10 cellular contexts compared by ENCODE assay signal in genomic region chr2:27888790-27889189, GRCh38. TPM values are rescaled to one million over a fixed set of nuclear protein-coding genes. Genes with fewer than 3 reads are reported as not detected.
DNase-seq lines count a peak whose midpoint lies in the region; TF ChIP-seq lines count a peak whose summit lies in the region.
"Had no signal": no experiment of that assay in that cellular context is flagged by ENCODE, and none has a peak within 500 bp of the region (broad histone marks: within the 10 kb centered on the region; RNA-seq: fewer than 3 reads in every experiment).

No MANE protein-coding gene starts in this region.

- no peaks in the 10 kb centered on the region for H3K36me3 ChIP-seq in SK-N-SH (replicated peaks in 1 of 2; ENCODE audit: control insufficient read depth in 1 of 2, insufficient read depth in 2 of 2, low read length in 1 of 2)
- no peaks in the 10 kb centered on the region for H3K36me3 ChIP-seq in skeletal muscle satellite cell (ENCODE audit: insufficient read depth, low read length)

- TF ChIP-seq RAD21 in SK-N-SH (IDR thresholded peaks at IDR 0.05; ENCODE audit: low read length), result no peak

- DNase-seq in EH (ENCODE audit: low read depth) (peak; percentile 90), SK-N-SH (no peak), fibroblast of mammary gland (ENCODE audit: low read depth) (peak; percentile 20), DMS53 treated with DMSO at 0.1 percent for 48 hours (lab: John Stamatoyannopoulos, UW; ENCODE audit: unreplicated experiment) (no peak), NCI-H1048 (lab: John Stamatoyannopoulos, UW) (no peak), cerebellar cortex (ENCODE audit: low spot score) (no peak)
- DNase-seq: activated naive CD4-positive, alpha-beta T cell treated with anti-CD3 and anti-CD28 coated beads for 36 hours; stimulated activated CD4-positive, alpha-beta T cell treated with anti-CD3 and anti-CD28 coated beads, Interleukin-12 subunit alpha, Interleukin-12 subunit beta, amount 100 ng/mL, for 4 hours; trophoblast cell had no signal

- peak overlapping the region; percentile 93 for H3K4me2 ChIP-seq in SK-N-SH
- peak overlapping the region; percentile 83 for H3K4me2 ChIP-seq in skeletal muscle satellite cell (ENCODE audit: low read length)

- H2AFZ ChIP-seq in SK-N-SH (ENCODE audit: low read depth), result no peak overlapping the region

- TF ChIP-seq EP300 in SK-N-SH (IDR thresholded peaks at IDR 0.05; ENCODE audit: borderline replicate concordance in 1 of 2, low read depth in 1 of 2, low read length in 1 of 2), result 0 out of 4 replicates have a peak, but pooled peaks of 1 of the 2 experiments have one; percentile 25

- peak overlapping the region; percentile 7 to 93; a peak in 3 of 4 replicates for H3K27ac ChIP-seq in SK-N-SH (ENCODE audit: low read depth in 2 of 2, low read length in 1 of 2)

- CTCF ChIA-PET in SK-N-SH (lab: Yijun Ruan, JAX), result interaction anchor here (1.6 to 2.1 kb wide), 2 partner anchors 16 to 205 kb away, joined by 3 to 4 read pairs; no protein-coding TSS in a partner anchor

- H3K27me3 ChIP-seq in SK-N-SH (ENCODE audit: insufficient read depth), result no peaks in the 10 kb centered on the region
- no peaks in the 10 kb centered on the region for H3K27me3 ChIP-seq in skeletal muscle satellite cell (ENCODE audit: control insufficient read depth, insufficient read depth, low read length)

- WGBS in SK-N-SH (ENCODE audit: low lambda C conversion rate), result 35% methylated on average over 3 of the region's 3 CpGs

- H3K9me2 ChIP-seq in SK-N-SH, result no peaks in the 10 kb centered on the region

- H3K9ac ChIP-seq in SK-N-SH, result peak overlapping the region; percentile 82
- H3K9ac ChIP-seq in skeletal muscle satellite cell (ENCODE audit: low read depth, low read length), result peak overlapping the region; percentile 97

- H3K79me2 ChIP-seq in SK-N-SH (ENCODE audit: insufficient read depth), result peaks cover 22% of the 10 kb centered on the region

- POLR2A ChIA-PET in SK-N-SH (lab: Yijun Ruan, JAX), result no interaction called here

- TF ChIP-seq CTCF in SK-N-SH (IDR thresholded peaks at IDR 0.05) (no peak), fibroblast of mammary gland (conservative IDR thresholded peaks at IDR 0.05; ENCODE audit: control insufficient read depth, insufficient read depth, low read depth, low read length) (no peak)

- peak overlapping the region; percentile 78 to 100; a peak in 3 of 4 replicates for H3K4me3 ChIP-seq in SK-N-SH (ENCODE audit: low read depth in 2 of 2, low read length in 1 of 2)
- no peak overlapping the region for H3K4me3 ChIP-seq in fibroblast of mammary gland (ENCODE audit: control insufficient read depth, low read depth, low read length)
- peak overlapping the region; percentile 99 for H3K4me3 ChIP-seq in skeletal muscle satellite cell (ENCODE audit: low read length)

- H3K9me3 ChIP-seq in SK-N-SH (no peaks in the 10 kb centered on the region), skeletal muscle satellite cell (replicated peaks; ENCODE audit: low read length) (no peaks in the 10 kb centered on the region)

- peaks cover 35% of the 10 kb centered on the region for H3F3A ChIP-seq in SK-N-SH (replicated peaks; ENCODE audit: insufficient read depth)

- no peaks in the 10 kb centered on the region for H4K20me1 ChIP-seq in SK-N-SH (ENCODE audit: insufficient read depth)

- H3K4me1 ChIP-seq in SK-N-SH (ENCODE audit: control insufficient read depth in 1 of 2, insufficient read depth in 2 of 2, low read depth in 1 of 2, low read length in 1 of 2) (peaks cover 19 to 20% of the 10 kb centered on the region in 2 experiments; a peak in 3 of 4 replicates), skeletal muscle satellite cell (ENCODE audit: control insufficient read depth, insufficient read depth, low read length) (peaks cover 47% of the 10 kb centered on the region)

TF ChIP-seq in SK-N-SH, 30 proteins besides CTCF, POLR2A, EP300 and RAD21 (continues in another document):
- TF ChIP-seq FOSL2 (IDR thresholded peaks at IDR 0.05; ENCODE audit: borderline replicate concordance, low read depth) (peak; percentile 6; the same call in 1 of the 2 replicates), YY1 (IDR thresholded peaks at IDR 0.05; ENCODE audit: low read depth) (no peak), FOXM1 (IDR thresholded peaks at IDR 0.05; ENCODE audit: low read depth) (no peak), GATA2 (CRISPR knock-in tag; IDR thresholded peaks at IDR 0.05) (no peak), CHD2 (IDR thresholded peaks at IDR 0.05; ENCODE audit: low read length, partially characterized antibody) (no peak), FOXJ3 (CRISPR knock-in tag; IDR thresholded peaks at IDR 0.05) (no peak), NFIC (IDR thresholded peaks at IDR 0.05; ENCODE audit: borderline replicate concordance) (peak; percentile 57; the same call in 1 of the 2 replicates), GABPA (IDR thresholded peaks at IDR 0.05; ENCODE audit: low read depth) (no peak), RXRA (IDR thresholded peaks at IDR 0.05; ENCODE audit: borderline replicate concordance, low read depth) (no peak), USF1 (IDR thresholded peaks at IDR 0.05; ENCODE audit: borderline replicate concordance, low read depth) (no peak), MAX (IDR thresholded peaks at IDR 0.05; ENCODE audit: low read depth) (no peak), RFX5 (IDR thresholded peaks at IDR 0.05; ENCODE audit: low read length) (no peak), RCOR1 (IDR thresholded peaks at IDR 0.05; ENCODE audit: low read length) (no peak), NRF1 (IDR thresholded peaks at IDR 0.05; ENCODE audit: low read depth, low read length) (no peak), SMC3 (IDR thresholded peaks at IDR 0.05; ENCODE audit: low read depth, low read length) (no peak), USF2 (IDR thresholded peaks at IDR 0.05; ENCODE audit: borderline replicate concordance, low read depth, low read length) (no peak), IRF3 (IDR thresholded peaks at IDR 0.05; ENCODE audit: low read depth, low read length) (no peak), JUND (IDR thresholded peaks at IDR 0.05) (peak; percentile 21), TCF12 (IDR thresholded peaks at IDR 0.05) (no peak; the same call in 1 of the 2 replicates), ZBTB33 (IDR thresholded peaks at IDR 0.05; ENCODE audit: borderline replicate concordance, low read depth) (no peak), EZH2phosphoT487 (IDR thresholded peaks at IDR 0.05; ENCODE audit: borderline replicate concordance, low read depth) (no peak), TEAD4 (IDR thresholded peaks at IDR 0.05; ENCODE audit: borderline replicate concordance, insufficient read depth) (0 out of 2 replicates have a peak, but pooled peaks have one; percentile 10)

RNA-seq across cellular contexts. Expression of gene RBKS, which starts 1.4 kb away (rescaled TPM):
- polyA plus RNA-seq in SK-N-SH (2012; rRNA removed), result 7.2 and 7.4 TPM in 2 replicates
- polyA plus RNA-seq in SK-N-SH (2012; cell fraction: cytosol; rRNA removed), result 5.9 TPM in 2 replicates
- 19.1 and 23.8 TPM in 2 replicates for polyA plus RNA-seq in SK-N-SH (2012; cell fraction: nucleus; rRNA removed)
- 0.76 and 2.0 TPM in 2 replicates for total RNA-seq in skeletal muscle satellite cell (2012; rRNA removed)

RNA-seq across cellular contexts. Expression of gene BABAM2, which starts 1.7 kb away (rescaled TPM):
- polyA plus RNA-seq in SK-N-SH (2012; rRNA removed), result 28.5 and 34.0 TPM in 2 replicates
- 28.4 and 31.3 TPM in 2 replicates for polyA plus RNA-seq in SK-N-SH (2012; cell fraction: cytosol; rRNA removed)
- polyA plus RNA-seq in SK-N-SH (2012; cell fraction: nucleus; rRNA removed), result 19.9 and 24.1 TPM in 2 replicates
- 23.2 and 23.6 TPM in 2 replicates for total RNA-seq in skeletal muscle satellite cell (2012; rRNA removed)

Comparison
In these comparisons a context has a peak if more than half of its experiments do, and no peak if none do; other contexts are left out.
1. DNase-seq: peak in EH (single experiment) and fibroblast of mammary gland (single experiment); none in SK-N-SH (single experiment), DMS53 treated with DMSO at 0.1 percent for 48 hours (single experiment), NCI-H1048 (single experiment) and cerebellar cortex (single experiment).